Comparison of ENCODE assay signal across 21 cellular contexts in genomic region chr18:66193938-66194337, GRCh38.
A peak's percentile ranks its signal among the peaks of the same experiment; 100 is the strongest.
DNase-seq lines count a peak whose midpoint lies in the region; FAIRE-seq and TF ChIP-seq lines count a peak whose summit lies in the region.
"Had no signal": no experiment of that assay in that cellular context is flagged by ENCODE, and none has a peak within 500 bp of the region (broad histone marks: within the 10 kb centered on the region; RNA-seq: fewer than 3 reads in every experiment).

No MANE protein-coding gene starts in this region.

- no peak overlapping the region for H3K9ac ChIP-seq in SU-DHL-6 (ENCODE audit: low read length)

- peaks cover 3% of the 10 kb centered on the region for H3K4me1 Mint-ChIP-seq in nephron progenitor cell
- H3K4me1 Mint-ChIP-seq in T-helper 2 cell treated with Interferon-gamma antibody and Interleukin-4, amounts not matched to agents 5 μg/mL and 100 μg/mL, for 36 hours (ENCODE audit: low read depth) = no peaks in the 10 kb centered on the region
- H3K4me1 Mint-ChIP-seq: CD4-positive, CD25-positive, alpha-beta regulatory T cell had no signal

- H3K4me3 Mint-ChIP-seq in nephron progenitor cell = no peak overlapping the region
- H3K4me3 Mint-ChIP-seq in T-helper 2 cell treated with Interferon-gamma antibody and Interleukin-4, amounts not matched to agents 5 μg/mL and 100 μg/mL, for 36 hours = no peak overlapping the region
- H3K4me3 Mint-ChIP-seq: CD4-positive, CD25-positive, alpha-beta regulatory T cell had no signal

- DNase-seq in D721Med (ENCODE audit: insufficient read length, low spot score) (no peak), ELF-1 (ENCODE audit: low read depth, low spot score) (peak; percentile 1), nephron progenitor cell (no peak), ecto neural progenitor cell (ENCODE audit: low spot score) (no peak), NCI-H2196 treated with DMSO at 0.1 percent for 48 hours (lab: John Stamatoyannopoulos, UW; ENCODE audit: unreplicated experiment) (no peak)
- no peak for DNase-seq in T-helper 2 cell treated with Interferon-gamma antibody and Interleukin-4, amounts not matched to agents 5 μg/mL and 100 μg/mL, for 36 hours (ENCODE audit: low spot score)
- DNase-seq: CD4-positive, CD25-positive, alpha-beta regulatory T cell; DND-41; GOT3; KG1; NCI-H1092; NCI-H1436 treated with DMSO at 0.1 percent for 48 hours; NCI-H2029 treated with DMSO at 0.1 percent for 48 hours; NCI-H2171 treated with DMSO at 0.1 percent for 48 hours; NCI-H446; NCI-H774 had no signal

- H3F3A ChIP-seq in SU-DHL-6 (ENCODE audit: insufficient read depth) = no peaks in the 10 kb centered on the region

- H3K27me3 ChIP-seq in SU-DHL-6 (ENCODE audit: low read length) = no peaks in the 10 kb centered on the region
- H3K27me3 ChIP-seq: SJSA1 had no signal

- H3K9me3 ChIP-seq in SU-DHL-6 (ENCODE audit: insufficient read depth, low read length) = no peaks in the 10 kb centered on the region

- peak overlapping the region; percentile 27 for H3K27ac Mint-ChIP-seq in nephron progenitor cell
- no peak overlapping the region for H3K27ac Mint-ChIP-seq in T-helper 2 cell treated with Interferon-gamma antibody and Interleukin-4, amounts not matched to agents 5 μg/mL and 100 μg/mL, for 36 hours
- H3K27ac Mint-ChIP-seq: CD4-positive, CD25-positive, alpha-beta regulatory T cell had no signal

- H3K79me2 ChIP-seq in SU-DHL-6 (ENCODE audit: insufficient read depth, low read length) = no peaks in the 10 kb centered on the region

- FAIRE-seq in D721Med (lab: Jason Lieb, UNC) = peak; percentile 61
- FAIRE-seq: GM18507, HTR-8/SVneo, RCC 7860 had no signal

- TF ChIP-seq CTCF in D721Med (IDR thresholded peaks at IDR 0.05; ENCODE audit: insufficient read depth, missing control alignments) (no peak), SU-DHL-6 (IDR thresholded peaks at IDR 0.05; ENCODE audit: insufficient read depth, low read length, poor library complexity, severe bottlenecking) (no peak), nephron progenitor cell (IDR thresholded peaks at IDR 0.05) (no peak)

- no peak overlapping the region for H3K4me3 ChIP-seq in SU-DHL-6 (ENCODE audit: insufficient read depth, low read length, poor library complexity, severe bottlenecking)
- H3K4me3 ChIP-seq: SJSA1 had no signal

- peak overlapping the region; percentile 38 for H2AFZ ChIP-seq in SU-DHL-6 (ENCODE audit: low read depth, low read length, severe bottlenecking)

- no peaks in the 10 kb centered on the region for H3K36me3 Mint-ChIP-seq in nephron progenitor cell (ENCODE audit: low read depth)
- no peaks in the 10 kb centered on the region for H3K36me3 Mint-ChIP-seq in T-helper 2 cell treated with Interferon-gamma antibody and Interleukin-4, amounts not matched to agents 5 μg/mL and 100 μg/mL, for 36 hours (ENCODE audit: low read depth)
- H3K36me3 Mint-ChIP-seq: CD4-positive, CD25-positive, alpha-beta regulatory T cell had no signal

- no peaks in the 10 kb centered on the region for H3K9me3 Mint-ChIP-seq in nephron progenitor cell
- H3K9me3 Mint-ChIP-seq in T-helper 2 cell treated with Interferon-gamma antibody and Interleukin-4, amounts not matched to agents 5 μg/mL and 100 μg/mL, for 36 hours = peaks cover 27% of the 10 kb centered on the region

- no peak overlapping the region for H3K4me2 ChIP-seq in SU-DHL-6 (ENCODE audit: low read depth, low read length, poor library complexity, severe bottlenecking)

- no peaks in the 10 kb centered on the region for H4K20me1 ChIP-seq in SU-DHL-6 (ENCODE audit: low read depth, low read length)

- H3K9me2 ChIP-seq in SU-DHL-6 (replicated peaks; ENCODE audit: insufficient read depth, low read length) = no peaks in the 10 kb centered on the region

- no peaks in the 10 kb centered on the region for H3K27me3 Mint-ChIP-seq in nephron progenitor cell (ENCODE audit: low read depth, poor library complexity)
- H3K27me3 Mint-ChIP-seq in T-helper 2 cell treated with Interferon-gamma antibody and Interleukin-4, amounts not matched to agents 5 μg/mL and 100 μg/mL, for 36 hours (ENCODE audit: low read depth) = no peaks in the 10 kb centered on the region
- H3K27me3 Mint-ChIP-seq: CD4-positive, CD25-positive, alpha-beta regulatory T cell had no signal

- no peak overlapping the region for H3K27ac ChIP-seq in SU-DHL-6 (ENCODE audit: low read depth, low read length)
- H3K27ac ChIP-seq: SJSA1 had no signal

- H3K36me3 ChIP-seq in SU-DHL-6 (ENCODE audit: low read length) = no peaks in the 10 kb centered on the region
- H3K36me3 ChIP-seq: SJSA1 had no signal
